Comparison of ENCODE assay signal across 8 cellular contexts in the genomic region with DNA sequence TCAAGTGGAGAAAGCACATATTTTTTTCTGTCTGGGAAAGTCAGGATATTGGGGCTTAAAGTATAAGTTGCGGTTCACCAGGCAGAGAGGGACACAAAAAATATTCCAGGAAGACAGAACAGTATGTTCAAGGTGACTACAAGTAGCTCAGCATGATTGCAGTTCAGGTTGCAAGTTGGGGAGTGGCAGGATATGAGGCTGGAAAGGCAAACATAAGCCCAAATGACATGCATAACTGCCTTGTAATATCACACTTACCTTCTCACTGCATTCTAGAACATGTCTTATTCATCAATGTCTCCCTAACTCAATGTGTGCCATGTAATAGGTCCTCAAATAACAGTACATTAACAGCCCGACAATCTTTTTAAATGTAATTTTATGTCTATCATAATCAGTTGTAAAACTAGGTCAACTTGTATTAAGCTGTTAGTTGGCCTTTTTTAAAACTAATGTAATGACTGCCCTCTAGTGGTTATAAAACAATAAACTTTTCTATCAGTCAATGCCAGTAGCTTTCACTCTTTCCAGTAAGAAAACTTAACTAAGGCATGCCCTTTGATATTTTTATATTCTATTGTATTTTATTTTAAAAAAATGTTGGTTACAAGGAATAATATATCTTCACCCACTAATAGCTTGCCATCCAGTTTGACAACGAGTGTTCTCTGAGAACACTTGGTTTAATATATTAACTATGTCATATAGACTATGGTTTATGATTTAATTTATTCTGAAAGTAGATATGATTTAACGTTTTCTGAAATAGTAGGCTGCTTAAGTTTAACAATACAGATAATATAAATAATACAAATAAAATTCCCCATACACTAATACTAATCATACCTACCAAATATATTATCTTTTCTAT. TPM values are rescaled to one million over a fixed set of nuclear protein-coding genes. Genes with fewer than 3 reads are reported as not detected.
DNase-seq lines count a peak whose midpoint lies in the region; ATAC-seq and TF ChIP-seq lines count a peak whose summit lies in the region.

No MANE protein-coding gene starts in this region.

- peak; percentile 86 for ATAC-seq in HG02884 (IDR thresholded peaks at IDR 0.05; ENCODE audit: unreplicated experiment)
- peak in 2 of 8 donors; percentile 56 to 59 for ATAC-seq in heart right ventricle

- TF ChIP-seq CTCF in GM12873 (IDR thresholded peaks at IDR 0.05; ENCODE audit: insufficient read depth, low read depth, low read length, missing control alignments) = peak; percentile 37
- peak; percentile 16; the same call in 1 of the 2 replicates for TF ChIP-seq CTCF in WI38 (IDR thresholded peaks at IDR 0.05; ENCODE audit: low read depth, low read length)
- TF ChIP-seq CTCF in heart right ventricle (IDR thresholded peaks at IDR 0.05) = peak; percentile 36 to 75 (median 67)
- TF ChIP-seq CTCF in smooth muscle cell (IDR thresholded peaks at IDR 0.05; ENCODE audit: borderline replicate concordance, insufficient read depth, poor library complexity, severe bottlenecking) = peak; percentile 65

- H3K27me3 ChIP-seq in heart right ventricle (no peaks in the 10 kb centered on the region), smooth muscle cell (ENCODE audit: low read depth) (no peaks in the 10 kb centered on the region)

- peaks cover 5% of the 10 kb centered on the region for H3K4me1 Mint-ChIP-seq in activated naive CD8-positive, alpha-beta T cell treated with anti-CD3 and anti-CD28 coated beads for 36 hours

- H3K9me3 ChIP-seq in heart right ventricle (no peaks in the 10 kb centered on the region), smooth muscle cell (replicated peaks; ENCODE audit: low read depth) (no peaks in the 10 kb centered on the region)

- 29 to 31% methylated on average over 4 of the region's 4 CpGs for WGBS in heart right ventricle, 2 donors
- 32% methylated on average over 4 of the region's 4 CpGs for WGBS in smooth muscle cell (ENCODE audit: low lambda C conversion rate)

- H3K27ac ChIP-seq in heart right ventricle (no peak overlapping the region), smooth muscle cell (ENCODE audit: low read depth) (no peak overlapping the region)

- intact Hi-C loops in heart right ventricle (cut with DNase I) = loop anchor here in 9 of 10 donors (1.0 to 10.0 kb wide), 7 partner anchors 93 to 553 kb away; partner anchors contain the start of genes ANGPTL5 (in 1 of the 9) and CEP126 (in 1 of the 9)

- no peaks in the 10 kb centered on the region for H4K20me1 ChIP-seq in smooth muscle cell (ENCODE audit: low read depth)

- no peaks in the 10 kb centered on the region for H3K36me3 ChIP-seq in heart right ventricle
- H3K36me3 ChIP-seq in smooth muscle cell (ENCODE audit: low read depth) = no peaks in the 10 kb centered on the region

- H3K4me2 ChIP-seq in smooth muscle cell = no peak overlapping the region

- H3K27ac Mint-ChIP-seq in activated naive CD8-positive, alpha-beta T cell treated with anti-CD3 and anti-CD28 coated beads for 36 hours = no peak overlapping the region

- peaks cover 0 to 13% (median 9%) of the 10 kb centered on the region in 9 donors for H3K4me1 ChIP-seq in heart right ventricle
- H3K4me1 ChIP-seq in smooth muscle cell (ENCODE audit: low read depth) = no peaks in the 10 kb centered on the region

- H3F3A ChIP-seq in smooth muscle cell (ENCODE audit: low read depth) = peaks cover 10% of the 10 kb centered on the region

- no peak overlapping the region for H3K4me3 ChIP-seq in WI38 (ENCODE audit: low read depth, low read length)
- H3K4me3 ChIP-seq in heart right ventricle = no peak overlapping the region
- no peak overlapping the region for H3K4me3 ChIP-seq in smooth muscle cell

- no peak overlapping the region for H3K9ac ChIP-seq in smooth muscle cell (ENCODE audit: low read depth)

- H2AFZ ChIP-seq in smooth muscle cell (ENCODE audit: low read depth) = no peak overlapping the region

- DNase-seq in A172 (ENCODE audit: low spot score) (peak; percentile 34), NCI-H1694 treated with DMSO at 0.1 percent for 48 hours (lab: John Stamatoyannopoulos, UW) (peak; percentile 22), heart right ventricle (no peak), smooth muscle cell (lab: John Stamatoyannopoulos, UW; ENCODE audit: unreplicated experiment) (no peak)
- DNase-seq in activated naive CD8-positive, alpha-beta T cell treated with anti-CD3 and anti-CD28 coated beads for 36 hours = no peak

- H3K36me3 Mint-ChIP-seq in activated naive CD8-positive, alpha-beta T cell treated with anti-CD3 and anti-CD28 coated beads for 36 hours = no peaks in the 10 kb centered on the region

- no peaks in the 10 kb centered on the region for H3K79me2 ChIP-seq in smooth muscle cell (ENCODE audit: low read depth)

- H3K27me3 Mint-ChIP-seq in activated naive CD8-positive, alpha-beta T cell treated with anti-CD3 and anti-CD28 coated beads for 36 hours = peaks cover 20% of the 10 kb centered on the region

- no peaks in the 10 kb centered on the region for H3K9me3 Mint-ChIP-seq in activated naive CD8-positive, alpha-beta T cell treated with anti-CD3 and anti-CD28 coated beads for 36 hours

- no peak overlapping the region for H3K4me3 Mint-ChIP-seq in activated naive CD8-positive, alpha-beta T cell treated with anti-CD3 and anti-CD28 coated beads for 36 hours

RNA-seq across cellular contexts. Expression of gene CFAP300, which starts 39.4 kb away (rescaled TPM):
- 9.0 and 9.1 TPM in 2 replicates for total RNA-seq in A172 (2014; rRNA removed; shearing (Covaris generic))
- total RNA-seq in heart right ventricle (1 to 10 TPM in 2 of 10 donors, under 1 TPM in 7, not detected in 1; 0.26 to 1.8 (median 0.69) TPM), smooth muscle cell (6.6 and 18.2 TPM in 2 replicates)
- polyA plus RNA-seq in heart right ventricle (under 1 TPM; 0.59 to 0.65 TPM), smooth muscle cell (4.0 and 5.6 TPM in 2 replicates)
- total RNA-seq in activated naive CD8-positive, alpha-beta T cell treated with anti-CD3 and anti-CD28 coated beads for 36 hours = not detected

Comparison
In these comparisons a context has a peak if more than half of its experiments do, and no peak if none do; other contexts are left out.
1. DNase-seq: peak in A172 (single experiment) and NCI-H1694 treated with DMSO at 0.1 percent for 48 hours (single experiment); none in heart right ventricle (0 of 2), smooth muscle cell (single experiment) and activated naive CD8-positive, alpha-beta T cell treated with anti-CD3 and anti-CD28 coated beads for 36 hours (single experiment).
2. CTCF ChIP-seq: peak in every context shown above with its lines; median percentile 67 in heart right ventricle; 65 in smooth muscle cell; 37 in GM12873; 16 in WI38.